In genomic region chr5:41012318-41012717, GRCh38 we compare ENCODE assay signal across 15 cellular contexts. TPM values are rescaled to one million over a fixed set of nuclear protein-coding genes. Genes with fewer than 3 reads are reported as not detected.
A peak's percentile ranks its signal among the peaks of the same experiment; 100 is the strongest.
DNase-seq lines count a peak whose midpoint lies in the region; ATAC-seq and TF ChIP-seq lines count a peak whose summit lies in the region.
"Had no signal": no experiment of that assay in that cellular context is flagged by ENCODE, and none has a peak within 500 bp of the region (broad histone marks: within the 10 kb centered on the region; RNA-seq: fewer than 3 reads in every experiment).

No MANE protein-coding gene starts in this region.

- no peaks in the 10 kb centered on the region for H3K27me3 ChIP-seq in BE2C
- H3K27me3 ChIP-seq in left lung: no peaks in the 10 kb centered on the region
- no peaks in the 10 kb centered on the region for H3K27me3 ChIP-seq in lung (ENCODE audit: control insufficient read depth, insufficient read depth)

- no peak overlapping the region for H3K4me3 ChIP-seq in BE2C (ENCODE audit: low read depth, low read length)
- no peak overlapping the region for H3K4me3 ChIP-seq in left lung
- no peak overlapping the region for H3K4me3 ChIP-seq in lung
- H3K4me3 ChIP-seq: HAP-1 had no signal

- 63 to 73% methylated on average over 4 of the region's 4 CpGs for WGBS in lung, 2 donors

- intact Hi-C loops in left lung (cut with DNase I): no loop called here
- intact Hi-C loops in Right ventricle myocardium superior (cut with DNase I): no loop called here

- TF ChIP-seq CTCF in BE2C (IDR thresholded peaks at IDR 0.05; ENCODE audit: low read depth, low read length): no peak
- TF ChIP-seq CTCF in left lung (IDR thresholded peaks at IDR 0.05): no peak
- TF ChIP-seq CTCF in lung (IDR thresholded peaks at IDR 0.05; ENCODE audit: control extremely low read depth, extremely low read depth): no peak

- H3K36me3 ChIP-seq in BE2C (no peaks in the 10 kb centered on the region), left lung (no peaks in the 10 kb centered on the region), lung (ENCODE audit: control insufficient read depth in 2 of 2, insufficient read depth in 2 of 2, low read length in 2 of 2) (no peaks in the 10 kb centered on the region)
- H3K36me3 ChIP-seq: HAP-1 had no signal

- ATAC-seq in left lung: peak; percentile 91
- peak; percentile 39 for ATAC-seq in lung (ENCODE audit: insufficient read depth, low FRiP score)
- no peak for ATAC-seq in Right ventricle myocardium superior (ENCODE audit: poor library complexity)
- ATAC-seq in HG03095 (IDR thresholded peaks at IDR 0.05; ENCODE audit: unreplicated experiment): no peak

- H3K27ac ChIP-seq in left lung (no peak overlapping the region), lung (ENCODE audit: low read depth in 1 of 2, low read length in 1 of 2) (no peak overlapping the region)

- peaks cover 25% of the 10 kb centered on the region for H3K4me1 ChIP-seq in BE2C
- H3K4me1 ChIP-seq in left lung: no peaks in the 10 kb centered on the region
- no peaks in the 10 kb centered on the region for H3K4me1 ChIP-seq in lung (ENCODE audit: control insufficient read depth in 2 of 2, insufficient read depth in 2 of 2, low read length in 2 of 2)
- H3K4me1 ChIP-seq: HAP-1 had no signal

- peak; percentile 14 for DNase-seq in BE2C
- DNase-seq in SHP77 treated with DMSO at 0.1 percent for 48 hours (lab: John Stamatoyannopoulos, UW): peak; percentile 33
- DNase-seq in left lung: peak in 1 of 2 donors; percentile 51
- DNase-seq in lung (ENCODE audit: low spot score): peak; percentile 31
- no peak for DNase-seq in Right ventricle myocardium superior
- no peak for DNase-seq in NCI-H2107 (lab: John Stamatoyannopoulos, UW)
- DNase-seq: ACHN; C1 segment of cervical spinal cord; Calu3; CD4-positive, alpha-beta T cell; DMS 273 treated with DMSO at 0.1 percent for 48 hours; GOT3 had no signal

- H3K9me3 ChIP-seq in BE2C (no peaks in the 10 kb centered on the region), left lung (no peaks in the 10 kb centered on the region), lung (ENCODE audit: control insufficient read depth in 2 of 2, insufficient read depth in 1 of 2, low read length in 1 of 2) (no peaks in the 10 kb centered on the region)
- H3K9me3 ChIP-seq: HAP-1 had no signal

RNA-seq across cellular contexts. Expression of gene MROH2B, which starts 58.8 kb away (rescaled TPM):
- 0.79 TPM for polyA plus RNA-seq in BE2C (2012; ENCODE audit: insufficient read depth, insufficient read length, low read depth)
- total RNA-seq in left lung (not detected), lung (not detected), Right ventricle myocardium superior (not detected)
- not detected for polyA plus RNA-seq in lung
- total RNA-seq: A172; Calu3; CD4-positive, alpha-beta T cell had no signal

Comparison
In these comparisons a context has a peak if more than half of its experiments do, and no peak if none do; other contexts are left out.
1. DNase-seq: peak in BE2C (single experiment), SHP77 treated with DMSO at 0.1 percent for 48 hours (single experiment) and lung (single experiment); none in Right ventricle myocardium superior (single experiment) and NCI-H2107 (single experiment).
2. ATAC-seq: peak in left lung (single experiment) and lung (single experiment); none in Right ventricle myocardium superior (single experiment) and HG03095 (single experiment).